In the genomic region with DNA sequence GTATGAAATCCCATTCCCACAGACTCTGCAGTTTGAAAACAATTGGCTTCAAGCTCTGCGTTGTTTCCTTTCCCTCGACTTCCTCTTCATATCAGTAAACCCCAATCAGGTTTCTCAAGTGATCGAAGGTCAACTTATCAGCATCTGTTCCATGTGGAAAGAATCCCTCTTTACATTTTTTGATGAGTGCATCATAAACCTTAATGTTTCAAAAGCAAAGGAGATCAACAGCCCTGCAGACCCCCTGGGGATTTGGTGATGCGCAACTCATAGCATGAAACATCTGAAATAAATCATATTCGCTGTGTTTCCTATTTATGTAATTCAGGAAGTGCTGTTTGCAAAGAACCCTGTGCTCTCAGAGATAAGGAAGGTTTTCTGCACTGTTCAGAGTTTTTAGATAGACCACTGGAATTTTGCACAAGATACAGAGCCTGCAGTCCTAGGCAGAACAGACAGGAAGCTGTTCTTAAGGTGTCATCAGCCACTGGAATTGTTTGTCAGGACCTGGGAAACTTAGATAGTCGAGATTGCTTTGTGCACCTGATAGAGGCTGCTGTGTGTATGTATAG, we compare ENCODE assay signal across 10 cellular contexts.
A peak's percentile ranks its signal among the peaks of the same experiment; 100 is the strongest.
DNase-seq lines count a peak whose midpoint lies in the region; ATAC-seq and TF ChIP-seq lines count a peak whose summit lies in the region.
"Had no signal": no experiment of that assay in that cellular context is flagged by ENCODE, and none has a peak within 500 bp of the region (broad histone marks: within the 10 kb centered on the region; RNA-seq: fewer than 3 reads in every experiment).

No MANE protein-coding gene starts in this region.

- BruUV-seq in PC-9 (replicated peaks; lab: Mats Ljungman, UMichigan): no TSS peak

- H3K9me3 ChIP-seq in PC-9 (ENCODE audit: insufficient read depth, low read depth) (no peaks in the 10 kb centered on the region), fibroblast of lung (ENCODE audit: control insufficient read depth, insufficient read depth, low read depth, low read length) (no peaks in the 10 kb centered on the region)
- H3K9me3 ChIP-seq: HAP-1 had no signal

- peaks cover 18% of the 10 kb centered on the region; the same call in 1 of the 2 replicates for H3F3A ChIP-seq in PC-9 (ENCODE audit: insufficient read depth, low read depth)

- no peaks in the 10 kb centered on the region for H3K79me2 ChIP-seq in PC-9 (ENCODE audit: low read depth)
- H3K79me2 ChIP-seq in fibroblast of lung (ENCODE audit: control insufficient read depth, insufficient read depth, low read length): no peaks in the 10 kb centered on the region

- H3K27ac ChIP-seq in PC-9: peak overlapping the region; percentile 37
- H3K27ac ChIP-seq in fibroblast of lung (ENCODE audit: insufficient read depth, low read length): no peak overlapping the region

- no peaks in the 10 kb centered on the region for H3K9me2 ChIP-seq in PC-9 (ENCODE audit: insufficient read depth)

- H3K36me3 ChIP-seq in PC-9 (ENCODE audit: low read depth) (no peaks in the 10 kb centered on the region), fibroblast of lung (ENCODE audit: control insufficient read depth, insufficient read depth, low read length) (no peaks in the 10 kb centered on the region)
- H3K36me3 ChIP-seq: HAP-1 had no signal

- H3K9ac ChIP-seq in fibroblast of lung (ENCODE audit: insufficient read depth, low read length): no peak overlapping the region

- CTCF ChIA-PET in PC-9 (lab: Charles Lee): no interaction called here
- CTCF ChIA-PET in activated CD4-positive, alpha-beta T cell treated with anti-CD3 and anti-CD28 coated beads, Interleukin-2, amount 10 ng/mL, durations not matched to agents 7 days and 5 days (lab: Charles Lee): interaction anchor here (1.0 kb wide), 1 partner anchor 8 kb away, joined by 3 read pairs; no protein-coding TSS in a partner anchor

- DNase-seq in NCI-H524 treated with DMSO at 0.1 percent for 48 hours (lab: John Stamatoyannopoulos, UW): peak; percentile 9
- DNase-seq in NCI-H524 (lab: John Stamatoyannopoulos, UW): no peak
- peak in 1 of 2 experiments; percentile 85 for DNase-seq in PC-9
- peak; percentile 20 to 60 for DNase-seq in fibroblast of lung (ENCODE audit: low read depth in 2 of 2)
- no peak for DNase-seq in DMS53 treated with DMSO at 0.1 percent for 48 hours (lab: John Stamatoyannopoulos, UW; ENCODE audit: unreplicated experiment)
- no peak for DNase-seq in activated CD4-positive, alpha-beta T cell treated with anti-CD3 and anti-CD28 coated beads, Interleukin-2, amount 10 ng/mL, durations not matched to agents 7 days and 5 days
- DNase-seq in germinal center (ENCODE audit: low spot score): no peak
- DNase-seq: ACHN had no signal

- H3K4me3 Mint-ChIP-seq in stimulated activated memory B cell treated with anti-CD40 and anti-IgM and Interleukin-4, amounts not matched to agents 10 μg/mL and 1 μg/mL and 100 μg/mL, for 72 hours: peak overlapping the region; percentile 38
- H3K4me3 Mint-ChIP-seq in activated CD4-positive, alpha-beta T cell treated with anti-CD3 and anti-CD28 coated beads, Interleukin-2, amount 10 ng/mL, durations not matched to agents 7 days and 5 days: no peak overlapping the region

- POLR2A ChIA-PET in PC-9 (lab: Charles Lee; ENCODE audit: unreplicated experiment): no interaction called here
- POLR2A ChIA-PET in activated CD4-positive, alpha-beta T cell treated with anti-CD3 and anti-CD28 coated beads, Interleukin-2, amount 10 ng/mL, durations not matched to agents 7 days and 5 days (lab: Charles Lee): no interaction called here

- H3K4me1 ChIP-seq in PC-9 (replicated peaks; ENCODE audit: insufficient read depth) (peaks cover 43% of the 10 kb centered on the region), fibroblast of lung (ENCODE audit: control insufficient read depth, extremely low read depth, insufficient read depth, low read length) (peaks cover 2% of the 10 kb centered on the region)
- H3K4me1 ChIP-seq: HAP-1 had no signal

- H3K4me1 Mint-ChIP-seq in stimulated activated memory B cell treated with anti-CD40 and anti-IgM and Interleukin-4, amounts not matched to agents 10 μg/mL and 1 μg/mL and 100 μg/mL, for 72 hours: peaks cover 23% of the 10 kb centered on the region
- H3K4me1 Mint-ChIP-seq in activated CD4-positive, alpha-beta T cell treated with anti-CD3 and anti-CD28 coated beads, Interleukin-2, amount 10 ng/mL, durations not matched to agents 7 days and 5 days: peaks cover 22% of the 10 kb centered on the region

- H4K20me1 ChIP-seq in PC-9 (ENCODE audit: insufficient read depth) (no peaks in the 10 kb centered on the region), fibroblast of lung (ENCODE audit: control insufficient read depth, extremely low read depth, insufficient read depth, low read length) (no peaks in the 10 kb centered on the region)

- H3K4me3 ChIP-seq in PC-9: no peak overlapping the region
- no peak overlapping the region for H3K4me3 ChIP-seq in fibroblast of lung (replicated peaks in 1 of 4; ENCODE audit: control extremely low read depth in 1 of 4, insufficient read depth in 1 of 4, low read depth in 3 of 4, low read length in 4 of 4)
- H3K4me3 ChIP-seq: HAP-1 had no signal

- H2AFZ ChIP-seq in PC-9: no peak overlapping the region
- no peak overlapping the region for H2AFZ ChIP-seq in fibroblast of lung (ENCODE audit: low read length)

- H3K27me3 ChIP-seq in PC-9 (ENCODE audit: insufficient read depth, low read depth) (no peaks in the 10 kb centered on the region), fibroblast of lung (ENCODE audit: control insufficient read depth, insufficient read depth, low read length) (no peaks in the 10 kb centered on the region)

- intact Hi-C loops in PC-9 (cut with micrococcal nuclease; ENCODE audit: unreplicated experiment): no loop called here

- no peak overlapping the region for H3K27ac Mint-ChIP-seq in stimulated activated memory B cell treated with anti-CD40 and anti-IgM and Interleukin-4, amounts not matched to agents 10 μg/mL and 1 μg/mL and 100 μg/mL, for 72 hours
- no peak overlapping the region for H3K27ac Mint-ChIP-seq in activated CD4-positive, alpha-beta T cell treated with anti-CD3 and anti-CD28 coated beads, Interleukin-2, amount 10 ng/mL, durations not matched to agents 7 days and 5 days

- H3K36me3 Mint-ChIP-seq in stimulated activated memory B cell treated with anti-CD40 and anti-IgM and Interleukin-4, amounts not matched to agents 10 μg/mL and 1 μg/mL and 100 μg/mL, for 72 hours: no peaks in the 10 kb centered on the region
- H3K36me3 Mint-ChIP-seq in activated CD4-positive, alpha-beta T cell treated with anti-CD3 and anti-CD28 coated beads, Interleukin-2, amount 10 ng/mL, durations not matched to agents 7 days and 5 days (ENCODE audit: low read depth): no peaks in the 10 kb centered on the region

- no peaks in the 10 kb centered on the region for H3K27me3 Mint-ChIP-seq in stimulated activated memory B cell treated with anti-CD40 and anti-IgM and Interleukin-4, amounts not matched to agents 10 μg/mL and 1 μg/mL and 100 μg/mL, for 72 hours
- H3K27me3 Mint-ChIP-seq in activated CD4-positive, alpha-beta T cell treated with anti-CD3 and anti-CD28 coated beads, Interleukin-2, amount 10 ng/mL, durations not matched to agents 7 days and 5 days: no peaks in the 10 kb centered on the region

- TF ChIP-seq CTCF in PC-9 (conservative IDR thresholded peaks at IDR 0.05): no peak
- no peak for TF ChIP-seq CTCF in fibroblast of lung (conservative IDR thresholded peaks at IDR 0.05 in 1 of 2, IDR thresholded peaks at IDR 0.05 in 1 of 2; ENCODE audit: low read depth in 1 of 2, low read length in 2 of 2)

- peaks cover 3% of the 10 kb centered on the region for H3K9me3 Mint-ChIP-seq in stimulated activated memory B cell treated with anti-CD40 and anti-IgM and Interleukin-4, amounts not matched to agents 10 μg/mL and 1 μg/mL and 100 μg/mL, for 72 hours
- peaks cover 2% of the 10 kb centered on the region for H3K9me3 Mint-ChIP-seq in activated CD4-positive, alpha-beta T cell treated with anti-CD3 and anti-CD28 coated beads, Interleukin-2, amount 10 ng/mL, durations not matched to agents 7 days and 5 days

- peak overlapping the region; percentile 70 for H3K4me2 ChIP-seq in PC-9
- no peak overlapping the region for H3K4me2 ChIP-seq in fibroblast of lung (ENCODE audit: extremely low read depth, insufficient read depth, low read length)

- peak; percentile 51 for ATAC-seq in stimulated activated memory B cell treated with anti-CD40 and anti-IgM and Interleukin-4, amounts not matched to agents 10 μg/mL and 1 μg/mL and 100 μg/mL, for 72 hours

Comparison
In these comparisons a context has a peak if more than half of its experiments do, and no peak if none do; other contexts are left out.
1. DNase-seq: peak in NCI-H524 treated with DMSO at 0.1 percent for 48 hours (single experiment) and fibroblast of lung (2 of 2); none in NCI-H524 (0 of 2), DMS53 treated with DMSO at 0.1 percent for 48 hours (single experiment), activated CD4-positive, alpha-beta T cell treated with anti-CD3 and anti-CD28 coated beads, Interleukin-2, amount 10 ng/mL, durations not matched to agents 7 days and 5 days (single experiment) and germinal center (single experiment).